In genomic region chr10:59887972-59888640, GRCh38 we compare ENCODE assay signal across 18 cellular contexts. TPM values are rescaled to one million over a fixed set of nuclear protein-coding genes. Genes with fewer than 3 reads are reported as not detected.
DNase-seq lines count a peak whose midpoint lies in the region; ATAC-seq and TF ChIP-seq lines count a peak whose summit lies in the region.
"Had no signal": no experiment of that assay in that cellular context is flagged by ENCODE, and none has a peak within 500 bp of the region (broad histone marks: within the 10 kb centered on the region; RNA-seq: fewer than 3 reads in every experiment).

No MANE protein-coding gene starts in this region.

- intact Hi-C loops in activated CD4-positive, alpha-beta memory T cell treated with anti-CD3 and anti-CD28 coated beads for 36 hours (cut with micrococcal nuclease): loop anchor here (1.0 to 2.0 kb wide), 3 partner anchors 9 to 59 kb away; no protein-coding TSS in a partner anchor
- intact Hi-C loops in upper lobe of right lung (cut with DNase I): no loop called here

- H3K27ac ChIP-seq in esophagus (ENCODE audit: low read depth in 2 of 2, low read length in 1 of 2): peak overlapping the region; percentile 52 to 71
- no peak overlapping the region for H3K27ac ChIP-seq in upper lobe of right lung
- H3K27ac ChIP-seq: gastrocnemius medialis, lower lobe of right lung, PC-9, stomach had no signal

- no peaks in the 10 kb centered on the region for H3K9me3 Mint-ChIP-seq in stimulated activated naive CD8-positive, alpha-beta T cell treated with anti-CD3 and anti-CD28 coated beads, Interleukin-15, Interleukin-2, amounts not matched to agents 100 ng/mL and 50 ng/mL, for 24 hours
- no peaks in the 10 kb centered on the region for H3K9me3 Mint-ChIP-seq in activated CD4-positive, alpha-beta memory T cell treated with anti-CD3 and anti-CD28 coated beads for 36 hours
- H3K9me3 Mint-ChIP-seq: activated naive CD4-positive, alpha-beta T cell treated with anti-CD3 and anti-CD28 coated beads, Interleukin-2, amount 50 U/mL, for 24 hours; nephron progenitor cell had no signal

- peaks cover 34% of the 10 kb centered on the region for H3K36me3 Mint-ChIP-seq in stimulated activated naive CD8-positive, alpha-beta T cell treated with anti-CD3 and anti-CD28 coated beads, Interleukin-15, Interleukin-2, amounts not matched to agents 100 ng/mL and 50 ng/mL, for 24 hours (ENCODE audit: low read depth)
- H3K36me3 Mint-ChIP-seq in activated CD4-positive, alpha-beta memory T cell treated with anti-CD3 and anti-CD28 coated beads for 36 hours: peaks cover 12% of the 10 kb centered on the region

- no peak overlapping the region for H3K4me3 Mint-ChIP-seq in stimulated activated naive CD8-positive, alpha-beta T cell treated with anti-CD3 and anti-CD28 coated beads, Interleukin-15, Interleukin-2, amounts not matched to agents 100 ng/mL and 50 ng/mL, for 24 hours
- H3K4me3 Mint-ChIP-seq in activated CD4-positive, alpha-beta memory T cell treated with anti-CD3 and anti-CD28 coated beads for 36 hours: no peak overlapping the region
- H3K4me3 Mint-ChIP-seq: activated naive CD4-positive, alpha-beta T cell treated with anti-CD3 and anti-CD28 coated beads, Interleukin-2, amount 50 U/mL, for 24 hours; nephron progenitor cell had no signal

- H3K4me1 ChIP-seq in esophagus (ENCODE audit: control insufficient read depth in 2 of 2, insufficient read depth in 2 of 2, low read length in 1 of 2): peaks cover 3 to 10% of the 10 kb centered on the region in 2 donors
- peaks cover 58% of the 10 kb centered on the region for H3K4me1 ChIP-seq in upper lobe of right lung

- ATAC-seq in stimulated activated naive CD8-positive, alpha-beta T cell treated with anti-CD3 and anti-CD28 coated beads, Interleukin-15, Interleukin-2, amounts not matched to agents 100 U/mL and 50 U/mL, for 24 hours: no peak
- ATAC-seq in upper lobe of right lung: peak; percentile 23
- ATAC-seq in HG03378 (IDR thresholded peaks at IDR 0.05; ENCODE audit: unreplicated experiment): no peak
- ATAC-seq in GM21619 (IDR thresholded peaks at IDR 0.05; ENCODE audit: unreplicated experiment): no peak
- ATAC-seq: gastrocnemius medialis had no signal

- H3K27ac Mint-ChIP-seq in stimulated activated naive CD8-positive, alpha-beta T cell treated with anti-CD3 and anti-CD28 coated beads, Interleukin-15, Interleukin-2, amounts not matched to agents 100 ng/mL and 50 ng/mL, for 24 hours: peak overlapping the region; percentile 62
- peak overlapping the region; percentile 64 for H3K27ac Mint-ChIP-seq in activated CD4-positive, alpha-beta memory T cell treated with anti-CD3 and anti-CD28 coated beads for 36 hours
- H3K27ac Mint-ChIP-seq: activated naive CD4-positive, alpha-beta T cell treated with anti-CD3 and anti-CD28 coated beads, Interleukin-2, amount 50 U/mL, for 24 hours; nephron progenitor cell had no signal

- H3K36me3 ChIP-seq in esophagus (ENCODE audit: control insufficient read depth in 2 of 2, insufficient read depth in 2 of 2, low read length in 1 of 2) (peaks cover 4 to 6% of the 10 kb centered on the region in 2 donors), upper lobe of right lung (no peaks in the 10 kb centered on the region)
- H3K36me3 ChIP-seq: gastrocnemius medialis, lower lobe of right lung had no signal

- no peak overlapping the region for H3K4me3 ChIP-seq in esophagus (ENCODE audit: low read depth in 1 of 2, low read length in 2 of 2)
- no peak overlapping the region for H3K4me3 ChIP-seq in upper lobe of right lung
- H3K4me3 ChIP-seq: gastrocnemius medialis, lower lobe of right lung, PC-9, stomach had no signal

- WGBS in esophagus, 2 donors: 69 to 74% methylated on average over 6 of the region's 6 CpGs

- POLR2A ChIA-PET in activated CD4-positive, alpha-beta memory T cell treated with anti-CD3 and anti-CD28 coated beads for 36 hours (lab: Charles Lee): interaction anchor here (1.0 to 3.5 kb wide), 6 partner anchors 8 to 59 kb away, joined by 3 to 47 read pairs (median 5); partner anchors contain the start of gene CCDC6

- no peak for DNase-seq in stimulated activated naive CD8-positive, alpha-beta T cell treated with anti-CD3 and anti-CD28 coated beads, Interleukin-15, Interleukin-2, amounts not matched to agents 100 U/mL and 50 U/mL, for 24 hours
- DNase-seq in activated CD4-positive, alpha-beta memory T cell treated with anti-CD3 and anti-CD28 coated beads for 36 hours: no peak
- DNase-seq in upper lobe of right lung: no peak
- DNase-seq in NCI-H526 treated with DMSO at 0.1 percent for 48 hours (lab: John Stamatoyannopoulos, UW): no peak
- DNase-seq: Calu3; gastrocnemius medialis; lower lobe of right lung; NCI-H510A; nephron progenitor cell; SK-N-SH; stimulated activated CD4-positive, alpha-beta T cell treated with anti-CD3 and anti-CD28 coated beads, Interleukin-12 subunit alpha, Interleukin-12 subunit beta, amount 100 ng/mL, for 4 hours; stomach had no signal

- H3K4me1 Mint-ChIP-seq in stimulated activated naive CD8-positive, alpha-beta T cell treated with anti-CD3 and anti-CD28 coated beads, Interleukin-15, Interleukin-2, amounts not matched to agents 100 ng/mL and 50 ng/mL, for 24 hours (ENCODE audit: low read depth): peaks cover 95% of the 10 kb centered on the region
- H3K4me1 Mint-ChIP-seq in activated CD4-positive, alpha-beta memory T cell treated with anti-CD3 and anti-CD28 coated beads for 36 hours (ENCODE audit: low read depth): peaks cover 85% of the 10 kb centered on the region

- TF ChIP-seq CTCF in upper lobe of right lung (IDR thresholded peaks at IDR 0.05): no peak

- CTCF ChIA-PET in activated CD4-positive, alpha-beta memory T cell treated with anti-CD3 and anti-CD28 coated beads for 36 hours (lab: Charles Lee): interaction anchor here (1.0 to 3.2 kb wide), 4 partner anchors 8 to 23 kb away, joined by 4 to 19 read pairs (median 4); partner anchors contain the start of gene CCDC6

- H3K9me3 ChIP-seq in esophagus (ENCODE audit: control insufficient read depth in 2 of 2, insufficient read depth in 1 of 2, low read depth in 1 of 2, low read length in 1 of 2) (no peaks in the 10 kb centered on the region), upper lobe of right lung (no peaks in the 10 kb centered on the region)
- H3K9me3 ChIP-seq: gastrocnemius medialis, lower lobe of right lung, SK-N-SH, stomach had no signal

- H3K27me3 ChIP-seq in esophagus (ENCODE audit: control insufficient read depth in 1 of 2, insufficient read depth in 2 of 2, low read length in 2 of 2): no peaks in the 10 kb centered on the region
- no peaks in the 10 kb centered on the region for H3K27me3 ChIP-seq in upper lobe of right lung
- H3K27me3 ChIP-seq: gastrocnemius medialis, stomach had no signal

- no peaks in the 10 kb centered on the region for H3K27me3 Mint-ChIP-seq in stimulated activated naive CD8-positive, alpha-beta T cell treated with anti-CD3 and anti-CD28 coated beads, Interleukin-15, Interleukin-2, amounts not matched to agents 100 ng/mL and 50 ng/mL, for 24 hours
- no peaks in the 10 kb centered on the region for H3K27me3 Mint-ChIP-seq in activated CD4-positive, alpha-beta memory T cell treated with anti-CD3 and anti-CD28 coated beads for 36 hours
- H3K27me3 Mint-ChIP-seq: activated naive CD4-positive, alpha-beta T cell treated with anti-CD3 and anti-CD28 coated beads, Interleukin-2, amount 50 U/mL, for 24 hours had no signal

RNA-seq across cellular contexts. Expression of gene CCDC6, which starts 18.2 kb away (rescaled TPM):
- 10 to 100 TPM; 49.1 to 51.5 TPM for total RNA-seq in activated CD4-positive, alpha-beta memory T cell treated with anti-CD3 and anti-CD28 coated beads for 36 hours
- 10 to 100 TPM; 23.2 to 25.9 TPM for polyA plus RNA-seq in esophagus
- total RNA-seq in upper lobe of right lung: 55.7 TPM
